Comparison of ENCODE assay signal across 11 cellular contexts in genomic region chr2:17749753-17750438, GRCh38. TPM values are rescaled to one million over a fixed set of nuclear protein-coding genes. Genes with fewer than 3 reads are reported as not detected.
DNase-seq lines count a peak whose midpoint lies in the region; ATAC-seq and TF ChIP-seq lines count a peak whose summit lies in the region.
"Had no signal": no experiment of that assay in that cellular context is flagged by ENCODE, and none has a peak within 500 bp of the region (broad histone marks: within the 10 kb centered on the region; RNA-seq: fewer than 3 reads in every experiment).

No MANE protein-coding gene starts in this region.

- peaks cover 16% of the 10 kb centered on the region for H3K4me1 ChIP-seq in MM.1S (ENCODE audit: low read length)

- POLR2A ChIA-PET in RWPE1 (lab: Yijun Ruan, JAX; ENCODE audit: low non-redundant PET) = no interaction called here

- H3F3A ChIP-seq in MM.1S (ENCODE audit: insufficient read depth, low read length) = peaks cover 22% of the 10 kb centered on the region

- H3K36me3 Mint-ChIP-seq in activated T-cell treated with anti-CD3 and anti-CD28 coated beads, Interleukin-2, amount 50 U/mL, for 72 hours (ENCODE audit: insufficient read depth in 2 of 2) = peaks cover 3 to 5% of the 10 kb centered on the region in 2 donors
- H3K36me3 Mint-ChIP-seq in stimulated activated naive B cell treated with anti-CD40 and anti-IgM and Interleukin-4, amounts not matched to agents 10 μg/mL and 1 μg/mL and 100 μg/mL, for 72 hours = peaks cover 4 to 13% of the 10 kb centered on the region in 2 donors

- no peaks in the 10 kb centered on the region for H4K20me1 ChIP-seq in MM.1S (ENCODE audit: insufficient read depth, low read length)

- no peaks in the 10 kb centered on the region for H3K9me2 ChIP-seq in MM.1S (replicated peaks; ENCODE audit: insufficient read depth, low read length)

- H3K4me3 Mint-ChIP-seq in activated T-cell treated with anti-CD3 and anti-CD28 coated beads, Interleukin-2, amount 50 U/mL, for 72 hours = peak overlapping the region in 1 of 2 donors; percentile 57
- H3K4me3 Mint-ChIP-seq in stimulated activated naive B cell treated with anti-CD40 and anti-IgM and Interleukin-4, amounts not matched to agents 10 μg/mL and 1 μg/mL and 100 μg/mL, for 72 hours = peak overlapping the region; percentile 4 to 12

- H3K9ac ChIP-seq in MM.1S (ENCODE audit: low read length) = no peak overlapping the region

- no peaks in the 10 kb centered on the region for H3K27me3 Mint-ChIP-seq in activated T-cell treated with anti-CD3 and anti-CD28 coated beads, Interleukin-2, amount 50 U/mL, for 72 hours (ENCODE audit: low read depth)
- no peaks in the 10 kb centered on the region for H3K27me3 Mint-ChIP-seq in stimulated activated naive B cell treated with anti-CD40 and anti-IgM and Interleukin-4, amounts not matched to agents 10 μg/mL and 1 μg/mL and 100 μg/mL, for 72 hours

- peaks cover 53% of the 10 kb centered on the region for H3K79me2 ChIP-seq in MM.1S (ENCODE audit: low read length)

- H2AFZ ChIP-seq in MM.1S (ENCODE audit: low read length) = no peak overlapping the region

- TF ChIP-seq CTCF in MM.1S (IDR thresholded peaks at IDR 0.05; ENCODE audit: low read length) (no peak), RWPE1 (conservative IDR thresholded peaks at IDR 0.05; ENCODE audit: low read depth) (no peak)

- DNase-seq in activated T-cell treated with anti-CD3 and anti-CD28 coated beads, Interleukin-2, amount 50 U/mL, for 72 hours = no peak
- no peak for DNase-seq in activated T-cell treated with anti-CD3 and anti-CD28 coated beads, Interleukin-2, amount 50 U/mL, for 1 hour
- peak; percentile 38 for DNase-seq in MM.1S
- no peak for DNase-seq in stimulated activated naive B cell treated with anti-CD40 and anti-IgM and Interleukin-4, amounts not matched to agents 10 μg/mL and 1 μg/mL and 100 μg/mL, for 72 hours
- no peak for DNase-seq in RWPE1 (ENCODE audit: low spot score)
- DNase-seq in GM19238 (ENCODE audit: insufficient read length, low spot score) = no peak
- DNase-seq: amniotic stem cell, NCI-H146, T1000 had no signal

- H3K27me3 ChIP-seq in MM.1S (replicated peaks; ENCODE audit: insufficient read depth, low read length) = no peaks in the 10 kb centered on the region

- peak overlapping the region; percentile 23 for H3K27ac Mint-ChIP-seq in activated T-cell treated with anti-CD3 and anti-CD28 coated beads, Interleukin-2, amount 50 U/mL, for 72 hours
- peak overlapping the region; percentile 15 for H3K27ac Mint-ChIP-seq in stimulated activated naive B cell treated with anti-CD40 and anti-IgM and Interleukin-4, amounts not matched to agents 10 μg/mL and 1 μg/mL and 100 μg/mL, for 72 hours

- H3K9me3 Mint-ChIP-seq in activated T-cell treated with anti-CD3 and anti-CD28 coated beads, Interleukin-2, amount 50 U/mL, for 72 hours = no peaks in the 10 kb centered on the region
- no peaks in the 10 kb centered on the region for H3K9me3 Mint-ChIP-seq in stimulated activated naive B cell treated with anti-CD40 and anti-IgM and Interleukin-4, amounts not matched to agents 10 μg/mL and 1 μg/mL and 100 μg/mL, for 72 hours

- peaks cover 24% of the 10 kb centered on the region for H3K4me1 Mint-ChIP-seq in activated T-cell treated with anti-CD3 and anti-CD28 coated beads, Interleukin-2, amount 50 U/mL, for 72 hours (ENCODE audit: low read depth)
- H3K4me1 Mint-ChIP-seq in stimulated activated naive B cell treated with anti-CD40 and anti-IgM and Interleukin-4, amounts not matched to agents 10 μg/mL and 1 μg/mL and 100 μg/mL, for 72 hours = peaks cover 18 to 30% of the 10 kb centered on the region in 2 donors

- ATAC-seq in activated T-cell treated with anti-CD3 and anti-CD28 coated beads, Interleukin-2, amount 50 U/mL, for 72 hours (replicated peaks in 1 of 2) = no peak
- ATAC-seq in HG02623 (IDR thresholded peaks at IDR 0.05; ENCODE audit: unreplicated experiment) (peak; percentile 22), GM19467 (IDR thresholded peaks at IDR 0.05; ENCODE audit: unreplicated experiment) (no peak)
- no peak for ATAC-seq in stimulated activated naive B cell treated with anti-CD40 and anti-IgM and Interleukin-4, amounts not matched to agents 10 μg/mL and 1 μg/mL and 100 μg/mL, for 72 hours (replicated peaks)

- no peaks in the 10 kb centered on the region for H3K9me3 ChIP-seq in MM.1S (replicated peaks; ENCODE audit: insufficient read depth, low read length)

- CTCF ChIA-PET in RWPE1 (lab: Yijun Ruan, JAX) = interaction anchor here (0.7 kb wide), 1 partner anchor 11 kb away, joined by 3 read pairs; no protein-coding TSS in a partner anchor

- H3K4me2 ChIP-seq in MM.1S (ENCODE audit: low read depth, low read length) = peak overlapping the region; percentile 65

- H3K4me3 ChIP-seq in MM.1S (ENCODE audit: low read length) = peak overlapping the region; percentile 20; the same call in 1 of the 2 replicates

- H3K36me3 ChIP-seq in MM.1S (replicated peaks; ENCODE audit: insufficient read depth, low read length) = no peaks in the 10 kb centered on the region

- H3K27ac ChIP-seq in MM.1S (ENCODE audit: low read length) = peak overlapping the region; percentile 24; the same call in 1 of the 2 replicates
- no peak overlapping the region for H3K27ac ChIP-seq in RWPE1

RNA-seq across cellular contexts. Expression of gene SMC6, which starts 3.7 kb away (rescaled TPM):
- 10 to 100 TPM; 25.1 to 31.0 TPM for total RNA-seq in activated T-cell treated with anti-CD3 and anti-CD28 coated beads, Interleukin-2, amount 50 U/mL, for 72 hours

RNA-seq across cellular contexts. Expression of gene GEN1, which starts 4.0 kb away (rescaled TPM):
- total RNA-seq in activated T-cell treated with anti-CD3 and anti-CD28 coated beads, Interleukin-2, amount 50 U/mL, for 72 hours = 10 to 100 TPM; 33.1 to 35.2 TPM
